Comparison of ENCODE assay signal across 10 cellular contexts in the genomic region with DNA sequence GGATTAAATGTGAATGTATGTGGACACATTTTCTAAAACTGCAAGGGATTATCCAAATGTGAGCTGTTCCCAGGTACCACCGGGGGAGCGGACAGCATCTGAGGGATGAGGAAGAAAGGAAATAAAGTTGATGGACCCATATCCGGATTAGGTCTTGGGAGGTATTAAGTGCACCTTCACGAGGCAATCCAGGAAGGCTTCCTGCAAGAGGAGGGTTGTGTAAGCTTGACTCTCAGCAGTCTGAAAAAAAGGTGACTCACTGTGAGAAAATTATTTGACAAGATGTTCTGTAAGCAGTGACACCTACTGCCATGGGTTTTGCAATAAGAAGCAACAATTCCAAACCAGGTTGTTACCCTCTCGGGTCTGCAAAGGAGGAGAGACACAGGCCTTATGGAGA. TPM values are rescaled to one million over a fixed set of nuclear protein-coding genes. Genes with fewer than 3 reads are reported as not detected.
"Had no signal": no experiment of that assay in that cellular context is flagged by ENCODE, and none has a peak within 500 bp of the region (broad histone marks: within the 10 kb centered on the region; RNA-seq: fewer than 3 reads in every experiment).

No MANE protein-coding gene starts in this region.

- H3K4me3 ChIP-seq: GM23338 had no signal

- H3K4me2 ChIP-seq: GM23338 had no signal

- DNase-seq: H9, HCEC 1CT, KG1 had no signal

- FAIRE-seq: H1, H54, HepG2 had no signal

- H3K27ac ChIP-seq: HL-60 had no signal

- H2AFZ ChIP-seq: GM23338 had no signal

- ATAC-seq: GM23338, HepG2 had no signal

RNA-seq across cellular contexts. Expression of a gene that starts 55.0 kb away (rescaled TPM):
- total RNA-seq: HepG2, HT1080 had no signal
- polyA plus RNA-seq: HepG2, IgD-negative memory B cell had no signal
